ENCODE assay signal across 13 cellular contexts in genomic region chr13:47216176-47216822, GRCh38.
DNase-seq lines count a peak whose midpoint lies in the region; ATAC-seq and TF ChIP-seq lines count a peak whose summit lies in the region.
"Had no signal": no experiment of that assay in that cellular context is flagged by ENCODE, and none has a peak within 500 bp of the region (broad histone marks: within the 10 kb centered on the region; RNA-seq: fewer than 3 reads in every experiment).

No MANE protein-coding gene starts in this region.

- H3K4me1 ChIP-seq in HUES6 (ENCODE audit: control insufficient read depth, insufficient read depth, low read length) = peaks cover 22% of the 10 kb centered on the region
- peaks cover 31% of the 10 kb centered on the region for H3K4me1 ChIP-seq in mammary epithelial cell (ENCODE audit: insufficient read depth, low read length)

- peak; percentile 65 for TF ChIP-seq EP300 in neural cell (conservative IDR thresholded peaks at IDR 0.05; ENCODE audit: poor library complexity, severe bottlenecking)

- dilution Hi-C loops in mammary epithelial cell (cut with HindIII; ENCODE audit: low sequenced_read_pairs) = no loop called here

- H4K20me1 ChIP-seq in mammary epithelial cell (ENCODE audit: insufficient read depth, low read length) (no peaks in the 10 kb centered on the region), neural cell (ENCODE audit: insufficient read depth) (no peaks in the 10 kb centered on the region)

- intact Hi-C loops in mammary epithelial cell (cut with micrococcal nuclease) = no loop called here

- WGBS in mammary epithelial cell (ENCODE audit: low coverage, missing lambda C conversion rate) = 5% methylated on average over 2 of the region's 2 CpGs

- no peak for TF ChIP-seq CTCF in mammary epithelial cell (conservative IDR thresholded peaks at IDR 0.05 in 1 of 2, IDR thresholded peaks at IDR 0.05 in 1 of 2; ENCODE audit: extremely low read depth in 1 of 2, insufficient read depth in 1 of 2, low read depth in 1 of 2, low read length in 2 of 2)
- no peak for TF ChIP-seq CTCF in neural cell (IDR thresholded peaks at IDR 0.05; ENCODE audit: poor library complexity, severe bottlenecking)

- H3K4me3 ChIP-seq in HUES6 (ENCODE audit: low read depth, low read length) (no peak overlapping the region), mammary epithelial cell (replicated peaks in 1 of 3; ENCODE audit: insufficient read depth in 1 of 3, low read depth in 2 of 3, low read length in 3 of 3) (no peak overlapping the region), neural cell (ENCODE audit: low read length) (no peak overlapping the region)
- H3K4me3 ChIP-seq: thoracic aorta had no signal

- H2AFZ ChIP-seq in mammary epithelial cell (ENCODE audit: low read depth, low read length) (no peak overlapping the region), neural cell (ENCODE audit: low read depth, low read length) (no peak overlapping the region)

- H3K27me3 ChIP-seq in HUES6 (ENCODE audit: control insufficient read depth, insufficient read depth, low read length) (no peaks in the 10 kb centered on the region), mammary epithelial cell (ENCODE audit: insufficient read depth, low read length) (no peaks in the 10 kb centered on the region), neural cell (ENCODE audit: insufficient read depth, low read depth, low read length) (no peaks in the 10 kb centered on the region)

- no peak for TF ChIP-seq RAD21 in neural cell (conservative IDR thresholded peaks at IDR 0.05)

- peak; percentile 74 for ATAC-seq in GM18498 (IDR thresholded peaks at IDR 0.05; ENCODE audit: unreplicated experiment)
- ATAC-seq: esophagus mucosa, left cardiac atrium had no signal

- H3K79me2 ChIP-seq in mammary epithelial cell (ENCODE audit: insufficient read depth, low read length) = no peaks in the 10 kb centered on the region
- no peaks in the 10 kb centered on the region for H3K79me2 ChIP-seq in neural cell (replicated peaks; ENCODE audit: insufficient read depth, low read length)

- H3K9me3 ChIP-seq in HUES6 (ENCODE audit: control insufficient read depth, insufficient read depth, low read depth, low read length) = no peaks in the 10 kb centered on the region
- no peaks in the 10 kb centered on the region for H3K9me3 ChIP-seq in mammary epithelial cell (replicated peaks; ENCODE audit: insufficient read depth, low read length)
- no peaks in the 10 kb centered on the region for H3K9me3 ChIP-seq in neural cell (ENCODE audit: low read length)
- H3K9me3 ChIP-seq: thoracic aorta had no signal

- H3K4me2 ChIP-seq in mammary epithelial cell (ENCODE audit: insufficient read depth, low read depth, low read length) = peak overlapping the region; percentile 59
- H3K4me2 ChIP-seq in neural cell (ENCODE audit: low read length) = no peak overlapping the region

- BruUV-seq in mammary epithelial cell (replicated peaks; lab: Mats Ljungman, UMichigan) = TSS peak; percentile 35

- no peaks in the 10 kb centered on the region for H3K9me2 ChIP-seq in neural cell (ENCODE audit: insufficient read depth, low read length)

- H3K36me3 ChIP-seq in HUES6 (ENCODE audit: control insufficient read depth, insufficient read depth, low read length) (no peaks in the 10 kb centered on the region), mammary epithelial cell (ENCODE audit: insufficient read depth, low read length) (no peaks in the 10 kb centered on the region), neural cell (ENCODE audit: insufficient read depth, low read length) (no peaks in the 10 kb centered on the region)
- H3K36me3 ChIP-seq: thoracic aorta had no signal

- H3K9ac ChIP-seq in HUES6 (ENCODE audit: low read length) (peak overlapping the region; percentile 22), mammary epithelial cell (ENCODE audit: insufficient read depth, low read length) (no peak overlapping the region), neural cell (ENCODE audit: low read length) (no peak overlapping the region)

- in situ Hi-C loops in mammary epithelial cell (cut with MboI; ENCODE audit: low sequenced_read_pairs in 2 of 2) = no loop called here

- DNase-seq in mammary epithelial cell (peak; percentile 74), NCI-H146 treated with DMSO at 0.1 percent for 48 hours (lab: John Stamatoyannopoulos, UW; ENCODE audit: unreplicated experiment) (no peak), NCI-H1694 treated with DMSO at 0.1 percent for 48 hours (lab: John Stamatoyannopoulos, UW) (no peak), NCI-H1105 treated with DMSO at 0.1 percent for 48 hours (lab: John Stamatoyannopoulos, UW) (no peak)
- DNase-seq in stimulated activated CD4-positive, alpha-beta T cell treated with anti-CD3 and anti-CD28 coated beads, Interleukin-15, amount 100 ng/mL, for 24 hours = no peak
- DNase-seq: DMS 273 treated with DMSO at 0.1 percent for 48 hours, left cardiac atrium, NCI-H1092 treated with DMSO at 0.1 percent for 48 hours had no signal

- CTCF ChIA-PET in mammary epithelial cell (lab: Charles Lee; ENCODE audit: low non-redundant PET) = no interaction called here

- no peak overlapping the region; the same call in 1 of the 2 replicates for H3K27ac ChIP-seq in HUES6 (ENCODE audit: low read depth, low read length)
- peak overlapping the region; percentile 85 for H3K27ac ChIP-seq in mammary epithelial cell (ENCODE audit: insufficient read depth, low read depth, low read length)
- H3K27ac ChIP-seq in neural cell (ENCODE audit: low read length) = no peak overlapping the region
- H3K27ac ChIP-seq: thoracic aorta had no signal

- no peaks in the 10 kb centered on the region for H3F3A ChIP-seq in neural cell (ENCODE audit: insufficient read depth, low read length, poor library complexity, severe bottlenecking)

TF ChIP-seq in neural cell, 6 proteins besides CTCF, POLR2A, EP300 and RAD21:
- TF ChIP-seq POLR2AphosphoS5 (IDR thresholded peaks at IDR 0.05) = peak; percentile 35
- no peak for TF ChIP-seq TAF1 (IDR thresholded peaks at IDR 0.05; ENCODE audit: low read depth)
